ENCODE assay signal across 13 cellular contexts in the genomic region with DNA sequence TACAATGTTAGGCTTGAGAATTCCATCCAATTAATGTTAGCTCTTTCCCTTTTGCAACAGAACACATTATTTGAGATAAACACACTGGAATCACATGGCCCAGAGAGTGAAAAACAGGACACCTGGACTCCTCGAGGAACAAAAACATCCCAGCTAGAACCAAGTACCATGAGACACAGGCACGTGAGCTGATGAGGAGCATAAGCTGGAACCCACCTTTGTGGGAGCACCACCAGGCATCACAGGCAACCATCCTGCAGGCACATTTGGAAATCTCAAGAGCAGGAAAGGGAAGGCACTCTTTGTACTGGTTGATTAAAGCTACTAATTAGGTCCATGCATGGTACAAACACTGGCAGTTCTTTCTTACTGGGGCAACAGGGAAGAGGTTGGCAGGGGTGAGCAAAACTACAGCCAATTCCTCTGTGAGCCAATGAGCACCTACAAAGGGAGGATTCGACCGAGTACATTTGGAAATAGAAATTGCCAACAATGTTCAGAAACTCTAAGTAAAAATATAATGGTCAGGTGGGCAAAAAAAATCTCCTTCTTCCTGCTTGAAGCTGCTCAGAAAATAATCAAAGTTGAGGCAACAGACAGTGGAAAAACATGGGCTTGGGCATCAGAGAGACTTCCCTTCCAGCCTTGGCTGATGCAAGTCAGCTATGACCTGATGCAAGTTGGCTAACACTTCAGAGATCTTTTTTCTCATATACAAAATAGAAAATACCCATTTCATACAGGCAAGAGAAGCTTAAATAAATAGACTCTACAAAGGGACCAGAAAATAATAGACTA.
DNase-seq lines count a peak whose midpoint lies in the region; ATAC-seq, FAIRE-seq and TF ChIP-seq lines count a peak whose summit lies in the region.
"Had no signal": no experiment of that assay in that cellular context is flagged by ENCODE, and none has a peak within 500 bp of the region (broad histone marks: within the 10 kb centered on the region; RNA-seq: fewer than 3 reads in every experiment).

No MANE protein-coding gene starts in this region.

- H3K36me3 ChIP-seq in brain microvascular endothelial cell (replicated peaks) = no peaks in the 10 kb centered on the region

- peak; percentile 68 to 75 for ATAC-seq in left cardiac atrium
- ATAC-seq in GM18868 (IDR thresholded peaks at IDR 0.05; ENCODE audit: unreplicated experiment) = no peak

- FAIRE-seq in urothelium cell line (lab: Jason Lieb, UNC) = no peak
- FAIRE-seq: G401.6 had no signal

- in situ Hi-C loops in brain microvascular endothelial cell (cut with HindIII; ENCODE audit: low pct_ligation_motif_present, low sequenced_read_pairs) = no loop called here

- intact Hi-C loops in left cardiac atrium (cut with DNase I) = no loop called here

- no peaks in the 10 kb centered on the region for H3K27me3 ChIP-seq in brain microvascular endothelial cell (replicated peaks)

- TF ChIP-seq CTCF in brain microvascular endothelial cell (IDR thresholded peaks at IDR 0.05; ENCODE audit: low read depth, low read length, missing control alignments) = no peak

- DNase-seq in NCI-H2107 treated with DMSO at 0.1 percent for 48 hours (lab: John Stamatoyannopoulos, UW; ENCODE audit: unreplicated experiment) (peak; percentile 36), NCI-H2107 (lab: John Stamatoyannopoulos, UW) (no peak), brain microvascular endothelial cell (peak; percentile 7), left cardiac atrium (no peak), superior temporal gyrus (ENCODE audit: extremely low spot score) (peak; percentile 55), T-helper 2 cell (no peak), urothelium cell line (ENCODE audit: low spot score) (no peak)
- DNase-seq: activated gamma-delta T cell treated with Interleukin-2 at 50 U/mL for 16 hours; endodermal cell; naive B cell; stimulated activated CD4-positive, alpha-beta T cell treated with anti-CD3 and anti-CD28 coated beads, Interleukin-4, amount 100 ng/mL, for 24 hours had no signal

- H3K4me3 ChIP-seq in brain microvascular endothelial cell (ENCODE audit: low read depth, low read length) = no peak overlapping the region

- H3K27ac ChIP-seq in brain microvascular endothelial cell = no peak overlapping the region

Comparison
In these comparisons a context has a peak if more than half of its experiments do, and no peak if none do; other contexts are left out.
1. DNase-seq: peak in NCI-H2107 treated with DMSO at 0.1 percent for 48 hours (single experiment), brain microvascular endothelial cell (single experiment) and superior temporal gyrus (single experiment); none in NCI-H2107 (single experiment), left cardiac atrium (single experiment), T-helper 2 cell (0 of 5) and urothelium cell line (single experiment).